Comparison of ENCODE assay signal across 8 cellular contexts in the genomic region with DNA sequence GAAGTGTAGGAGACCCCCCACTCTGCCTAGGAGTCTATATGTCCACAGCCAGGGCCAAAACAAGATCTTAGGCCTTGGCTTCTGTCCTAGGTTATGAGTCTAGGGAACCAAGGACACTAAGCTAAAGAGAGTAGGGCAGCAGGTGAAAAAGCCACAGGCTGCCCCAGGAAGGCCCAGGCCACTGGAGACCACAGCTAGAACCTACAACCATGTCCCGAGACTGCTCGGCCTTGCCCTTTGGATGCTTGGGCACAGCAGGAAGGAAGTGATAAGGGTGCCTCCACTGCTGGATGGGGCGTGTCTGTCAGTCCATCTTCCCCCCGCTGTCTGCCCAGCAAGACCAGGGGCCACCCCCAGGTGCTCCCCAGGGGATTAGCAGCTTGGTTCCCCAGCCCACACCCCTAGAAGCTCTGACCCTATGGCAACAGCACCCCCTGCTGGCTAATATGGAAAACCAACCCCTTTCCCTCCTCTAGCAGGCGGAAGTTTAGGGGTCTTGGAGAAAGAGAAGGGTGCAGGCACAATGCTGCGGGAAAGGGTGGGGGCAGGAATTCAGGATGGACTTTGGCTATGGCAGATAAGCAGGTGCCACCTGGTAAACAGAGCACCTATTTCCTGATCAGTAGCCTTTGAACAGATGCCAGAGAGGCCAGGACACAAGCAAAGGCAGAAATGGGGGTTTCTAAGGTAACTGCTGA. TPM values are rescaled to one million over a fixed set of nuclear protein-coding genes. Genes with fewer than 3 reads are reported as not detected.
DNase-seq lines count a peak whose midpoint lies in the region; ATAC-seq, FAIRE-seq and TF ChIP-seq lines count a peak whose summit lies in the region.

No MANE protein-coding gene starts in this region.

- H3K27me3 ChIP-seq in AG04450 (ENCODE audit: control insufficient read depth, insufficient read depth, low read length) (no peaks in the 10 kb centered on the region), SU-DHL-6 (ENCODE audit: low read length) (no peaks in the 10 kb centered on the region), adrenal gland (no peaks in the 10 kb centered on the region), right atrium auricular region (no peaks in the 10 kb centered on the region)

- H3K4me1 ChIP-seq in adrenal gland (replicated peaks in 1 of 2) (peaks cover 5 to 17% of the 10 kb centered on the region in 2 donors), right atrium auricular region (peaks cover 0 to 37% of the 10 kb centered on the region in 2 donors)

- TF ChIP-seq POLR2A in GM12891 (IDR thresholded peaks at IDR 0.05; ENCODE audit: low read depth, low read length) (no peak), adrenal gland (IDR thresholded peaks at IDR 0.05) (no peak)

- H3K9me3 ChIP-seq in AG04450 (ENCODE audit: control insufficient read depth, insufficient read depth, low read length): no peaks in the 10 kb centered on the region
- H3K9me3 ChIP-seq in SU-DHL-6 (ENCODE audit: insufficient read depth, low read length): no peaks in the 10 kb centered on the region
- H3K9me3 ChIP-seq in adrenal gland (replicated peaks in 1 of 3): no peaks in the 10 kb centered on the region
- no peaks in the 10 kb centered on the region for H3K9me3 ChIP-seq in right atrium auricular region

- DNase-seq in AG04450 (ENCODE audit: low read depth, low spot score): no peak
- DNase-seq in GM12891 (ENCODE audit: insufficient read length, low spot score): no peak
- DNase-seq in HUDEP-2 (lab: John Stamatoyannopoulos, UW; ENCODE audit: unreplicated experiment in 76 of 76): peak in 59 of 76 experiments; percentile 3 to 69 (median 41)
- peak; percentile 43 to 73 (median 63) for DNase-seq in adrenal gland
- peak; percentile 66 for DNase-seq in right atrium auricular region (ENCODE audit: low spot score)
- DNase-seq in sciatic nerve (ENCODE audit: low spot score): no peak
- DNase-seq in cerebellar nuclear complex (lab: John Stamatoyannopoulos, UW): no peak

- H4K20me1 ChIP-seq in SU-DHL-6 (ENCODE audit: low read depth, low read length): no peaks in the 10 kb centered on the region

- no peak overlapping the region for H3K4me2 ChIP-seq in SU-DHL-6 (ENCODE audit: low read depth, low read length, poor library complexity, severe bottlenecking)

- no peak overlapping the region for H3K4me3 ChIP-seq in AG04450 (ENCODE audit: low read depth, low read length)
- H3K4me3 ChIP-seq in SU-DHL-6 (ENCODE audit: insufficient read depth, low read length, poor library complexity, severe bottlenecking): no peak overlapping the region
- no peak overlapping the region for H3K4me3 ChIP-seq in adrenal gland
- no peak overlapping the region for H3K4me3 ChIP-seq in right atrium auricular region

- H3F3A ChIP-seq in SU-DHL-6 (ENCODE audit: insufficient read depth): no peaks in the 10 kb centered on the region

- intact Hi-C loops in adrenal gland (cut with DNase I) (loop anchor here (2.0 to 10.0 kb wide), 4 partner anchors 84 to 226 kb away; no protein-coding TSS in a partner anchor), sciatic nerve (cut with DNase I) (loop anchor here (1.0 kb wide), 1 partner anchor 115 kb away; no protein-coding TSS in a partner anchor)

- peak overlapping the region; percentile 25 for H2AFZ ChIP-seq in SU-DHL-6 (ENCODE audit: low read depth, low read length, severe bottlenecking)

- H3K9me2 ChIP-seq in SU-DHL-6 (replicated peaks; ENCODE audit: insufficient read depth, low read length): no peaks in the 10 kb centered on the region

- FAIRE-seq in GM12891 (lab: Jason Lieb, UNC): peak; percentile 72

- no peak overlapping the region for H3K9ac ChIP-seq in SU-DHL-6 (ENCODE audit: low read length)

- 39 to 59% (median 51%) methylated on average over 2 to 6 of the region's 6 CpGs for WGBS in adrenal gland, 4 donors

- H3K27ac ChIP-seq in AG04450 (ENCODE audit: low read depth, low read length) (no peak overlapping the region), SU-DHL-6 (ENCODE audit: low read depth, low read length) (no peak overlapping the region), adrenal gland (peak overlapping the region in 2 of 5 donors; percentile 26 to 60), right atrium auricular region (peak overlapping the region; percentile 25 to 52)

- CTCF ChIA-PET in AG04450 (lab: Charles Lee): interaction anchor here (0.6 to 11.9 kb wide), 13 partner anchors 9 to 1953 kb away, joined by 3 to 209 read pairs (median 5); a partner anchor contains a TSS

- POLR2A ChIA-PET in AG04450 (lab: Yijun Ruan, JAX): interaction anchor here (0.6 to 2.3 kb wide), 3 partner anchors 11 to 819 kb away, joined by 3 to 15 read pairs (median 3); a partner anchor contains a TSS

- peak; percentile 31 for ATAC-seq in sciatic nerve

- TF ChIP-seq CTCF in AG04450 (IDR thresholded peaks at IDR 0.05; ENCODE audit: low read depth, low read length) (peak; percentile 76), SU-DHL-6 (IDR thresholded peaks at IDR 0.05; ENCODE audit: insufficient read depth, low read length, poor library complexity, severe bottlenecking) (peak; percentile 76), adrenal gland (IDR thresholded peaks at IDR 0.05) (peak; percentile 73 to 96 (median 84)), right atrium auricular region (IDR thresholded peaks at IDR 0.05) (peak; percentile 70 to 93)

- H3K79me2 ChIP-seq in SU-DHL-6 (ENCODE audit: insufficient read depth, low read length): no peaks in the 10 kb centered on the region

- H3K36me3 ChIP-seq in SU-DHL-6 (ENCODE audit: low read length): no peaks in the 10 kb centered on the region
- H3K36me3 ChIP-seq in adrenal gland (replicated peaks in 1 of 2): no peaks in the 10 kb centered on the region
- no peaks in the 10 kb centered on the region for H3K36me3 ChIP-seq in right atrium auricular region

TF ChIP-seq in GM12891, 5 proteins besides CTCF, POLR2A, EP300 and RAD21:
- TF ChIP-seq PAX5 (IDR thresholded peaks at IDR 0.05; ENCODE audit: insufficient read depth, low read length, severe bottlenecking): no peak
- no peak for TF ChIP-seq SPI1 (IDR thresholded peaks at IDR 0.05; ENCODE audit: low read depth, low read length)
- TF ChIP-seq TAF1 (IDR thresholded peaks at IDR 0.05; ENCODE audit: low read depth, low read length): no peak
- no peak for TF ChIP-seq POU2F2 (IDR thresholded peaks at IDR 0.05; ENCODE audit: low read depth, low read length)
- no peak for TF ChIP-seq POLR2AphosphoS5 (IDR thresholded peaks at IDR 0.05; ENCODE audit: low read depth, low read length)

RNA-seq across cellular contexts. Expression of a gene that starts 10.5 kb away (rescaled TPM):
- polyA plus RNA-seq in AG04450 (2011; rRNA removed) (22.6 and 30.0 TPM in 2 replicates), adrenal gland (10 to 100 TPM in 2 of 3 donors, 1 to 10 TPM in 1; 9.0 to 20.0 (median 10.7) TPM)
- polyA minus RNA-seq in AG04450 (2011; rRNA and poly(A)+ RNA removed): 47.8 and 59.2 TPM in 2 replicates
- 30.8 TPM for polyA plus RNA-seq in GM12891 (2012; ENCODE audit: low read depth, missing spikeins)
- total RNA-seq in adrenal gland (100 to 1,000 TPM in 1 of 8 donors, 10 to 100 TPM in 7; 12.0 to 116 (median 25.5) TPM), right atrium auricular region (10 to 100 TPM; 10.1 to 15.8 TPM), sciatic nerve (52.2 TPM)

RNA-seq across cellular contexts. Expression of a gene that starts 42.2 kb away (rescaled TPM):
- polyA plus RNA-seq in AG04450 (2011; rRNA removed): not detected in 2 replicates
- not detected in 2 replicates for polyA minus RNA-seq in AG04450 (2011; rRNA and poly(A)+ RNA removed)
- not detected for polyA plus RNA-seq in GM12891 (2012; ENCODE audit: low read depth, missing spikeins)
- total RNA-seq in adrenal gland: not detected
- not detected for polyA plus RNA-seq in adrenal gland
- not detected for total RNA-seq in right atrium auricular region
- total RNA-seq in sciatic nerve: not detected

RNA-seq across cellular contexts. Expression of a gene that starts 55.7 kb away (rescaled TPM):
- polyA plus RNA-seq in AG04450 (2011; rRNA removed): 17.6 and 25.3 TPM in 2 replicates
- 31.1 and 41.4 TPM in 2 replicates for polyA minus RNA-seq in AG04450 (2011; rRNA and poly(A)+ RNA removed)
- 24.3 TPM for polyA plus RNA-seq in GM12891 (2012; ENCODE audit: low read depth, missing spikeins)
- total RNA-seq in adrenal gland: 10 to 100 TPM; 18.7 to 41.6 (median 28.7) TPM
- polyA plus RNA-seq in adrenal gland: 10 to 100 TPM in 1 of 3 donors, 1 to 10 TPM in 2; 5.4 to 39.6 (median 9.0) TPM
- total RNA-seq in right atrium auricular region: 10 to 100 TPM; 11.5 to 18.6 TPM
- total RNA-seq in sciatic nerve: 31.5 TPM

Comparison
In these comparisons a context has a peak if more than half of its experiments do, and no peak if none do; other contexts are left out.
1. DNase-seq: peak in HUDEP-2 (59 of 76), adrenal gland (7 of 7) and right atrium auricular region (single experiment); none in AG04450 (single experiment), GM12891 (single experiment), sciatic nerve (single experiment) and cerebellar nuclear complex (0 of 2).
2. H3K27ac ChIP-seq: peak in right atrium auricular region (2 of 2); none in AG04450 (single experiment) and SU-DHL-6 (single experiment).
3. Peak in every context shown above with its lines, with median percentiles within 50 percentile points of each other: CTCF ChIP-seq.